Comparison of ENCODE assay signal across 29 cellular contexts in genomic region chr16:35691057-35691456, GRCh38.
"Had no signal": no experiment of that assay in that cellular context is flagged by ENCODE, and none has a peak within 500 bp of the region (broad histone marks: within the 10 kb centered on the region; RNA-seq: fewer than 3 reads in every experiment).

No MANE protein-coding gene starts in this region.

- H3K36me3 ChIP-seq: neutrophil, ovary, right lobe of liver, sigmoid colon, stomach, thoracic aorta, thyroid gland, tibial nerve, upper lobe of left lung, vagina had no signal

- ATAC-seq: natural killer cell treated with Interleukin-12 subunit alpha and Interleukin-12 subunit beta and Interleukin-15 and Interleukin-18, amount 100 ng/mL, for 72 hours; psoas muscle; right cardiac atrium; right lobe of liver; stimulated activated effector memory CD8-positive, alpha-beta T cell treated with anti-CD3 and anti-CD28 coated beads, Interleukin-12 subunit alpha, Interleukin-12 subunit beta, amount 100 ng/mL, for 72 hours; stimulated activated naive B cell treated with anti-CD40 and anti-IgM and Interleukin-4, amounts not matched to agents 10 μg/mL and 1 μg/mL and 100 μg/mL, for 72 hours had no signal

- H3K9me3 ChIP-seq: neutrophil, ovary, right lobe of liver, thyroid gland had no signal

- H3K27ac Mint-ChIP-seq: natural killer cell treated with Interleukin-12 subunit alpha and Interleukin-12 subunit beta and Interleukin-15 and Interleukin-18, amount 100 ng/mL, for 72 hours; nephron progenitor cell; progenitor cell of endocrine pancreas; stimulated activated effector memory CD8-positive, alpha-beta T cell treated with anti-CD3 and anti-CD28 coated beads, Interleukin-12 subunit alpha, Interleukin-12 subunit beta, amount 100 ng/mL, for 72 hours; stimulated activated naive B cell treated with anti-CD40 and anti-IgM and Interleukin-4, amounts not matched to agents 10 μg/mL and 1 μg/mL and 100 μg/mL, for 72 hours; stimulated activated naive CD8-positive, alpha-beta T cell treated with anti-CD3 and anti-CD28 coated beads, Interleukin-15, Interleukin-2, amounts not matched to agents 100 ng/mL and 50 ng/mL, for 24 hours had no signal

- H3K27me3 Mint-ChIP-seq: natural killer cell treated with Interleukin-12 subunit alpha and Interleukin-12 subunit beta and Interleukin-15 and Interleukin-18, amount 100 ng/mL, for 72 hours; progenitor cell of endocrine pancreas; stimulated activated naive B cell treated with anti-CD40 and anti-IgM and Interleukin-4, amounts not matched to agents 10 μg/mL and 1 μg/mL and 100 μg/mL, for 72 hours; stimulated activated naive CD8-positive, alpha-beta T cell treated with anti-CD3 and anti-CD28 coated beads, Interleukin-15, Interleukin-2, amounts not matched to agents 100 ng/mL and 50 ng/mL, for 24 hours had no signal

- H3K27me3 ChIP-seq: neutrophil, ovary, right lobe of liver, sigmoid colon, stomach, thyroid gland, tibial nerve, upper lobe of left lung, vagina had no signal

- DNase-seq: nephron progenitor cell; nucleus accumbens; ovary; posterior cingulate gyrus; psoas muscle; right cardiac atrium; sigmoid colon; small intestine; stimulated activated CD4-positive, alpha-beta T cell treated with anti-CD3 and anti-CD28 coated beads, Interleukin-15, amount 100 ng/mL, for 24 hours; stimulated activated CD4-positive, alpha-beta T cell treated with anti-CD3 and anti-CD28 coated beads, Interleukin-2, amount 100 ng/mL, for 24 hours; stimulated activated CD4-positive, alpha-beta T cell treated with anti-CD3 and anti-CD28 coated beads, Interleukin-2, amount 100 ng/mL, for 48 hours; stimulated activated CD4-positive, alpha-beta T cell treated with anti-CD3 and anti-CD28 coated beads, Interleukin-4, amount 100 ng/mL, for 24 hours; stimulated activated naive B cell treated with anti-CD40 and anti-IgM and Interleukin-4, amounts not matched to agents 10 μg/mL and 1 μg/mL and 100 μg/mL, for 72 hours; stimulated activated naive CD4-positive, alpha-beta T cell treated with Interleukin-2 at 50 U/mL for 16 hours; stomach; thyroid gland; trophoblast cell; upper lobe of left lung had no signal

- H3K4me1 Mint-ChIP-seq: nephron progenitor cell; neural crest cell; stimulated activated effector memory CD8-positive, alpha-beta T cell treated with anti-CD3 and anti-CD28 coated beads, Interleukin-12 subunit alpha, Interleukin-12 subunit beta, amount 100 ng/mL, for 72 hours; stimulated activated naive B cell treated with anti-CD40 and anti-IgM and Interleukin-4, amounts not matched to agents 10 μg/mL and 1 μg/mL and 100 μg/mL, for 72 hours had no signal

- H3K4me3 Mint-ChIP-seq: natural killer cell treated with Interleukin-12 subunit alpha and Interleukin-12 subunit beta and Interleukin-15 and Interleukin-18, amount 100 ng/mL, for 72 hours; nephron progenitor cell; neural crest cell; stimulated activated effector memory CD8-positive, alpha-beta T cell treated with anti-CD3 and anti-CD28 coated beads, Interleukin-12 subunit alpha, Interleukin-12 subunit beta, amount 100 ng/mL, for 72 hours; stimulated activated naive B cell treated with anti-CD40 and anti-IgM and Interleukin-4, amounts not matched to agents 10 μg/mL and 1 μg/mL and 100 μg/mL, for 72 hours; stimulated activated naive CD8-positive, alpha-beta T cell treated with anti-CD3 and anti-CD28 coated beads, Interleukin-15, Interleukin-2, amounts not matched to agents 100 ng/mL and 50 ng/mL, for 24 hours had no signal

- H3K27ac ChIP-seq: neutrophil, ovary, parathyroid adenoma, psoas muscle, right lobe of liver, sigmoid colon, stomach, thoracic aorta, thyroid gland, tibial nerve, upper lobe of left lung, vagina had no signal

- H3K36me3 Mint-ChIP-seq: stimulated activated effector memory CD8-positive, alpha-beta T cell treated with anti-CD3 and anti-CD28 coated beads, Interleukin-12 subunit alpha, Interleukin-12 subunit beta, amount 100 ng/mL, for 72 hours; stimulated activated naive B cell treated with anti-CD40 and anti-IgM and Interleukin-4, amounts not matched to agents 10 μg/mL and 1 μg/mL and 100 μg/mL, for 72 hours had no signal

- H3K4me1 ChIP-seq: parathyroid adenoma, psoas muscle, right lobe of liver, sigmoid colon, stomach, thyroid gland, tibial nerve, upper lobe of left lung, vagina had no signal

- H3K4me3 ChIP-seq: ovary, psoas muscle, right lobe of liver, sigmoid colon, stomach, thoracic aorta, thyroid gland, tibial nerve, upper lobe of left lung, vagina had no signal
